In the genomic region with DNA sequence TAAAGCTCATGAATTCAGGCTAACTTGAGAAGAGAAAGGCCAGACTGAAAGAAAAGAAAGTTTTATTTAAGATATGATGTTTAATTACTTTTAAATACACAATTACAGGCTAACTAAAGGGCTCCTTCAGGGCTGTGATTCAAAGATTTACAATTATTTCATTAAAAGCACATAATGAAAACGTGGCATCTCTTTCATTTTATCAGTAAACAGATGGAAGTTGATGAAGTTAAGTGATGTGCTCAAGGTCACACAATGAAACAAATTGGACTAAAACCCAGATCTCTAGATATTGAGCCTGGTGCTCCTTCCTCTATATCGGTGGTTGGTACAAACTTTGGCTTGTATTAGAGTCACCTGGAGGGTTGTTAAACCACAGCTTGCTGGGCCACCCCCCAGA, we compare ENCODE assay signal across 14 cellular contexts. TPM values are rescaled to one million over a fixed set of nuclear protein-coding genes. Genes with fewer than 3 reads are reported as not detected.
DNase-seq lines count a peak whose midpoint lies in the region; ATAC-seq and TF ChIP-seq lines count a peak whose summit lies in the region.
"Had no signal": no experiment of that assay in that cellular context is flagged by ENCODE, and none has a peak within 500 bp of the region (broad histone marks: within the 10 kb centered on the region; RNA-seq: fewer than 3 reads in every experiment).

No MANE protein-coding gene starts in this region.

- intact Hi-C loops in CD4-positive, alpha-beta T cell (cut with DNase I, micrococcal nuclease) = no loop called here
- intact Hi-C loops in naive thymus-derived CD4-positive, alpha-beta T cell (cut with micrococcal nuclease) = loop anchor here in 1 of 2 donors (5.0 kb wide), 1 partner anchor 881 kb away; a partner anchor contains a TSS
- intact Hi-C loops in posterior cingulate gyrus (cut with DNase I) = loop anchor here (10.0 kb wide), 1 partner anchor 373 kb away; a partner anchor contains a TSS
- intact Hi-C loops in stomach (cut with DNase I; ENCODE audit: low total_unique reads) = no loop called here

- CTCF ChIA-PET in CD4-positive, alpha-beta T cell (lab: Charles Lee) = interaction anchor here (2.3 to 2.6 kb wide), 2 partner anchors 14 to 189 kb away, joined by 9 to 18 read pairs; a partner anchor contains a TSS
- CTCF ChIA-PET in T-cell (lab: Charles Lee) = interaction anchor here (1.0 to 8.8 kb wide), 9 partner anchors 9 to 277 kb away, joined by 3 to 127 read pairs (median 11); a partner anchor contains a TSS
- CTCF ChIA-PET in naive thymus-derived CD4-positive, alpha-beta T cell (lab: Charles Lee) = interaction anchor here (0.6 to 3.6 kb wide), 8 partner anchors 10 to 962 kb away, joined by 3 to 13 read pairs (median 5); no protein-coding TSS in a partner anchor

- H3F3A ChIP-seq in GM23338 (replicated peaks; ENCODE audit: low read depth) = no peaks in the 10 kb centered on the region

- no peaks in the 10 kb centered on the region for H3K79me2 ChIP-seq in GM23338 (replicated peaks; ENCODE audit: insufficient read depth)

- H3K27ac ChIP-seq in CD4-positive, alpha-beta T cell (ENCODE audit: low read depth, low read length) = no peak overlapping the region
- H3K27ac ChIP-seq in GM23338 (ENCODE audit: low read depth) (no peak overlapping the region), stomach (no peak overlapping the region)
- no peak overlapping the region for H3K27ac ChIP-seq in naive thymus-derived CD4-positive, alpha-beta T cell (ENCODE audit: low read depth, low read length)
- H3K27ac ChIP-seq: C4-2B had no signal

- no peaks in the 10 kb centered on the region for H3K9me2 ChIP-seq in GM23338 (ENCODE audit: insufficient read depth)

- H3K4me2 ChIP-seq in GM23338 = no peak overlapping the region

- no peak overlapping the region for H3K4me3 ChIP-seq in GM23338
- no peak overlapping the region for H3K4me3 ChIP-seq in naive thymus-derived CD4-positive, alpha-beta T cell (ENCODE audit: low read length)
- no peak overlapping the region for H3K4me3 ChIP-seq in stomach

- no peak for TF ChIP-seq POLR2A in stomach (IDR thresholded peaks at IDR 0.05)

- no peaks in the 10 kb centered on the region for H3K27me3 Mint-ChIP-seq in CD4-positive, alpha-beta T cell
- peaks cover 6% of the 10 kb centered on the region for H3K27me3 Mint-ChIP-seq in GM23338 (ENCODE audit: insufficient read depth, low read depth, poor library complexity)
- no peaks in the 10 kb centered on the region for H3K27me3 Mint-ChIP-seq in T-cell
- peaks cover 0 to 7% (median 0%) of the 10 kb centered on the region in 5 donors for H3K27me3 Mint-ChIP-seq in naive thymus-derived CD4-positive, alpha-beta T cell

- H3K4me1 Mint-ChIP-seq in CD4-positive, alpha-beta T cell (ENCODE audit: low read depth) = peaks cover 39% of the 10 kb centered on the region
- H3K4me1 Mint-ChIP-seq in GM23338 = peaks cover 28% of the 10 kb centered on the region
- H3K4me1 Mint-ChIP-seq in T-cell = peaks cover 41 to 49% (median 49%) of the 10 kb centered on the region in 3 donors
- peaks cover 26 to 51% (median 45%) of the 10 kb centered on the region in 7 donors for H3K4me1 Mint-ChIP-seq in naive thymus-derived CD4-positive, alpha-beta T cell

- H4K20me1 ChIP-seq in GM23338 (replicated peaks; ENCODE audit: insufficient read depth) = no peaks in the 10 kb centered on the region

- no peak for TF ChIP-seq EP300 in stomach (IDR thresholded peaks at IDR 0.05)

- H3K4me1 ChIP-seq in GM23338 (ENCODE audit: insufficient read depth) (peaks cover 13% of the 10 kb centered on the region; the same call in 1 of the 2 replicates), stomach (peaks cover 5 to 16% (median 13%) of the 10 kb centered on the region in 4 donors)
- H3K4me1 ChIP-seq in naive thymus-derived CD4-positive, alpha-beta T cell (ENCODE audit: control insufficient read depth in 2 of 2, insufficient read depth in 2 of 2, low read length in 2 of 2) = peaks cover 29 to 32% of the 10 kb centered on the region in 2 donors

- peak overlapping the region; percentile 70 for H3K27ac Mint-ChIP-seq in CD4-positive, alpha-beta T cell
- no peak overlapping the region for H3K27ac Mint-ChIP-seq in GM23338
- H3K27ac Mint-ChIP-seq in T-cell = peak overlapping the region; percentile 90 to 94
- H3K27ac Mint-ChIP-seq in naive thymus-derived CD4-positive, alpha-beta T cell = peak overlapping the region in 5 of 9 donors; percentile 89 to 95 (median 92)

- WGBS in stomach, 5 donors = 61 to 73% (median 72%) methylated on average over 2 of the region's 2 CpGs

- 0 out of 2 replicates have a peak overlapping the region, but pooled peaks have one; percentile 25 for H2AFZ ChIP-seq in GM23338

- ATAC-seq in CD4-positive, alpha-beta T cell (ENCODE audit: poor library complexity) = no peak
- ATAC-seq in GM23338 (no peak), T-cell (replicated peaks in 1 of 4) (no peak)
- ATAC-seq in naive thymus-derived CD4-positive, alpha-beta T cell = no peak
- ATAC-seq: HCT116, HepG2 had no signal

- no peak for DNase-seq in CD4-positive, alpha-beta T cell
- DNase-seq in GM23338 (ENCODE audit: low spot score) (no peak), T-cell (no peak), NCI-H146 treated with DMSO at 0.1 percent for 48 hours (lab: John Stamatoyannopoulos, UW; ENCODE audit: unreplicated experiment) (no peak), NCI-H1048 (lab: John Stamatoyannopoulos, UW) (no peak), posterior cingulate gyrus (no peak), stomach (no peak)
- no peak for DNase-seq in naive thymus-derived CD4-positive, alpha-beta T cell
- DNase-seq: BE2C, DMS53, GF-D8 had no signal

- POLR2A ChIA-PET in CD4-positive, alpha-beta T cell (lab: Charles Lee) = interaction anchor here (2.2 to 3.7 kb wide), 3 partner anchors 15 to 296 kb away, joined by 17 to 89 read pairs (median 25); a partner anchor contains a TSS
- POLR2A ChIA-PET in T-cell (lab: Charles Lee) = interaction anchor here (0.6 to 7.3 kb wide), 4 partner anchors 14 to 723 kb away, joined by 3 to 242 read pairs (median 38); a partner anchor contains a TSS
- POLR2A ChIA-PET in naive thymus-derived CD4-positive, alpha-beta T cell (lab: Charles Lee) = interaction anchor here (0.6 to 7.1 kb wide), 5 partner anchors 14 to 436 kb away, joined by 3 to 103 read pairs (median 5); a partner anchor contains a TSS

- TF ChIP-seq CTCF in CD4-positive, alpha-beta T cell (IDR thresholded peaks at IDR 0.05) = no peak
- TF ChIP-seq CTCF in GM23338 (conservative IDR thresholded peaks at IDR 0.05; ENCODE audit: low read depth in 2 of 2) (no peak), stomach (IDR thresholded peaks at IDR 0.05) (no peak)

- no peaks in the 10 kb centered on the region for H3K36me3 ChIP-seq in GM23338 (ENCODE audit: insufficient read depth)
- H3K36me3 ChIP-seq in naive thymus-derived CD4-positive, alpha-beta T cell (ENCODE audit: control insufficient read depth in 2 of 3, insufficient read depth in 3 of 3, low read length in 3 of 3) = no peaks in the 10 kb centered on the region
- no peaks in the 10 kb centered on the region for H3K36me3 ChIP-seq in stomach
- H3K36me3 ChIP-seq: BE2C had no signal

- no peaks in the 10 kb centered on the region for H3K9me3 ChIP-seq in CD4-positive, alpha-beta T cell (ENCODE audit: control insufficient read depth, low read length)
- H3K9me3 ChIP-seq in naive thymus-derived CD4-positive, alpha-beta T cell (ENCODE audit: control insufficient read depth in 2 of 3, low read length in 3 of 3) = no peaks in the 10 kb centered on the region
- no peaks in the 10 kb centered on the region for H3K9me3 ChIP-seq in stomach
- H3K9me3 ChIP-seq: BE2C had no signal

- H3K36me3 Mint-ChIP-seq in CD4-positive, alpha-beta T cell (ENCODE audit: low read depth) = no peaks in the 10 kb centered on the region
- H3K36me3 Mint-ChIP-seq in GM23338 (ENCODE audit: low read depth) (no peaks in the 10 kb centered on the region), T-cell (no peaks in the 10 kb centered on the region)
- H3K36me3 Mint-ChIP-seq in naive thymus-derived CD4-positive, alpha-beta T cell = no peaks in the 10 kb centered on the region

- no peaks in the 10 kb centered on the region for H3K9me3 Mint-ChIP-seq in CD4-positive, alpha-beta T cell
- H3K9me3 Mint-ChIP-seq in GM23338 = no peaks in the 10 kb centered on the region
- no peaks in the 10 kb centered on the region for H3K9me3 Mint-ChIP-seq in T-cell
- peaks cover 0 to 3% (median 0%) of the 10 kb centered on the region in 11 donors for H3K9me3 Mint-ChIP-seq in naive thymus-derived CD4-positive, alpha-beta T cell

- no peaks in the 10 kb centered on the region for H3K27me3 ChIP-seq in CD4-positive, alpha-beta T cell (ENCODE audit: control insufficient read depth, insufficient read depth, low read length)
- H3K27me3 ChIP-seq in GM23338 (ENCODE audit: insufficient read depth) (no peaks in the 10 kb centered on the region), stomach (no peaks in the 10 kb centered on the region)
- no peaks in the 10 kb centered on the region for H3K27me3 ChIP-seq in naive thymus-derived CD4-positive, alpha-beta T cell (ENCODE audit: control insufficient read depth in 2 of 2, insufficient read depth in 2 of 2, low read length in 2 of 2)
- H3K27me3 ChIP-seq: BE2C had no signal

- no peak overlapping the region for H3K4me3 Mint-ChIP-seq in CD4-positive, alpha-beta T cell
- H3K4me3 Mint-ChIP-seq in GM23338 = no peak overlapping the region
- H3K4me3 Mint-ChIP-seq in T-cell = no peak overlapping the region
- no peak overlapping the region for H3K4me3 Mint-ChIP-seq in naive thymus-derived CD4-positive, alpha-beta T cell

TF ChIP-seq in GM23338, 12 proteins besides CTCF, POLR2A, EP300 and RAD21 (continues in another document):
- TF ChIP-seq NANOG (IDR thresholded peaks at IDR 0.05; ENCODE audit: borderline replicate concordance) = no peak
- no peak for TF ChIP-seq EZH2 (IDR thresholded peaks at IDR 0.05; ENCODE audit: low read depth, unreplicated experiment)

RNA-seq across cellular contexts. Expression of a gene that starts 13.5 kb away (rescaled TPM):
- 1,000 to 10,000 TPM in 1 of 2 experiments, 100 to 1,000 TPM in 1; 977 to 1,030 TPM for total RNA-seq in CD4-positive, alpha-beta T cell
- 25.7 and 41.3 TPM in 2 replicates for total RNA-seq in GM23338 (2014; rRNA removed; shearing (Covaris generic))
- polyA plus RNA-seq in GM23338 (2016; fragmentation: Nextera tagmentation; extraction: Ambion mirVana) (33.4 and 33.7 TPM in 2 replicates), stomach (100 to 1,000 TPM; 107 to 136 (median 131) TPM)
- total RNA-seq in T-cell (1,000 to 10,000 TPM in 2 of 5 donors, 100 to 1,000 TPM in 3; 129 to 1,245 (median 169) TPM), stomach (100 to 1,000 TPM; 166 to 605 (median 226) TPM)
- 1,000 to 10,000 TPM in 2 of 5 experiments, 100 to 1,000 TPM in 3; 144 to 1,533 (median 246) TPM for total RNA-seq in naive thymus-derived CD4-positive, alpha-beta T cell
- polyA plus RNA-seq in naive thymus-derived CD4-positive, alpha-beta T cell = 100 to 1,000 TPM; 202 to 280 TPM
